Comparison of ENCODE assay signal across 35 cellular contexts in genomic region chr4:178535939-178536579, GRCh38.
"Had no signal": no experiment of that assay in that cellular context is flagged by ENCODE, and none has a peak within 500 bp of the region (broad histone marks: within the 10 kb centered on the region; RNA-seq: fewer than 3 reads in every experiment).

No MANE protein-coding gene starts in this region.

- H3K9ac ChIP-seq: KMS-11 had no signal

- H3K4me3 ChIP-seq: MG63 had no signal

- H3K27ac ChIP-seq: KMS-11 had no signal

- H3K36me3 ChIP-seq: MG63 had no signal

- DNase-seq: Karpas-422, Kasumi-1, KG1, MG63, MM.1S, MV-4-11, NCI-H1092, NCI-H1092 treated with DMSO at 0.1 percent for 48 hours, NCI-H1105, NCI-H1105 treated with DMSO at 0.1 percent for 48 hours, NCI-H1417, NCI-H1417 treated with DMSO at 0.1 percent for 48 hours, NCI-H1436, NCI-H1436 treated with DMSO at 0.1 percent for 48 hours, NCI-H146, NCI-H1694, NCI-H1694 treated with DMSO at 0.1 percent for 48 hours, NCI-H187, NCI-H187 treated with DMSO at 0.1 percent for 48 hours, NCI-H1930, NCI-H2029, NCI-H2029 treated with DMSO at 0.1 percent for 48 hours, NCI-H2081, NCI-H2081 treated with DMSO at 0.1 percent for 48 hours, NCI-H2107, NCI-H2171, NCI-H2171 treated with DMSO at 0.1 percent for 48 hours, NCI-H2227 treated with DMSO at 0.1 percent for 48 hours, NCI-H226, NCI-H345, NCI-H446, NCI-H446 treated with DMSO at 0.1 percent for 48 hours, NCI-H510A treated with DMSO at 0.1 percent for 48 hours, NCI-H524 had no signal

- H3K9me3 ChIP-seq: MG63 had no signal

- H3K27me3 ChIP-seq: MG63 had no signal

- H3K4me2 ChIP-seq: KMS-11 had no signal
